18 cellular contexts compared by ENCODE assay signal in the genomic region with DNA sequence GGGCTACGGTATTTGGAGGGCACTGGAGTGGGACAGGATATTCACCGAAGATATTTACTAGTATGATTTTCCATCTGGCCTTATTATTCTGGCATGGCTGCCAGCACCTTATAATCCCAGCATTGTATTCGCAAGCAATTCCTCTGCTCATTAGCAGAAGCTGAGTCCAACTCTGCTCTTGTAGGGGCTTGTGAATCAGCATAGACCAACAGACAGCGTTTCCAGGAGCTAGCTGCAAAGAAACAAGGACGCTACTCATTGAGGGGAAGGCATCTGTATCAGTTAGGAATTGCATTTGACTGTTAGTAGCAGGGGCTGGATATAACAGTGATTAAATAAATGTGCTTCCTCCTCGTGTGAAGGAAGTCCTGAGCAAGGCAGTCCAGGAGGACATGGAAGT.
"Had no signal": no experiment of that assay in that cellular context is flagged by ENCODE, and none has a peak within 500 bp of the region (broad histone marks: within the 10 kb centered on the region; RNA-seq: fewer than 3 reads in every experiment).

No MANE protein-coding gene starts in this region.

- H3K9ac ChIP-seq: parathyroid adenoma had no signal

- H3K27ac Mint-ChIP-seq: memory B cell; natural killer cell treated with Interleukin-12 subunit alpha and Interleukin-12 subunit beta and Interleukin-15 and Interleukin-18, amount 100 ng/mL, for 72 hours; stimulated activated naive B cell treated with anti-CD40 and anti-IgM and Interleukin-4, amounts not matched to agents 10 μg/mL and 1 μg/mL and 100 μg/mL, for 72 hours had no signal

- H3K4me3 Mint-ChIP-seq: memory B cell; natural killer cell treated with Interleukin-12 subunit alpha and Interleukin-12 subunit beta and Interleukin-15 and Interleukin-18, amount 100 ng/mL, for 72 hours; stimulated activated naive B cell treated with anti-CD40 and anti-IgM and Interleukin-4, amounts not matched to agents 10 μg/mL and 1 μg/mL and 100 μg/mL, for 72 hours had no signal

- H3K9me3 Mint-ChIP-seq: memory B cell; natural killer cell treated with Interleukin-12 subunit alpha and Interleukin-12 subunit beta and Interleukin-15 and Interleukin-18, amount 100 ng/mL, for 72 hours; stimulated activated naive B cell treated with anti-CD40 and anti-IgM and Interleukin-4, amounts not matched to agents 10 μg/mL and 1 μg/mL and 100 μg/mL, for 72 hours had no signal

- H3K36me3 Mint-ChIP-seq: memory B cell; natural killer cell treated with Interleukin-12 subunit alpha and Interleukin-12 subunit beta and Interleukin-15 and Interleukin-18, amount 100 ng/mL, for 72 hours; stimulated activated naive B cell treated with anti-CD40 and anti-IgM and Interleukin-4, amounts not matched to agents 10 μg/mL and 1 μg/mL and 100 μg/mL, for 72 hours had no signal

- H3K4me1 ChIP-seq: colonic mucosa had no signal

- H3K79me2 ChIP-seq: parathyroid adenoma had no signal

- DNase-seq: colonic mucosa; erythroblast; heart right ventricle; kidney glomerular epithelial cell; midbrain; occipital lobe; right cardiac atrium; spleen; stimulated activated CD4-positive, alpha-beta T cell treated with anti-CD3 and anti-CD28 coated beads, Interleukin-15, amount 100 ng/mL, for 24 hours; stimulated activated CD4-positive, alpha-beta T cell treated with anti-CD3 and anti-CD28 coated beads, Interleukin-2, amount 100 ng/mL, for 24 hours; stimulated activated CD4-positive, alpha-beta T cell treated with anti-CD3 and anti-CD28 coated beads, Interleukin-4, amount 100 ng/mL, for 4 hours; stimulated activated naive B cell treated with anti-CD40 and anti-IgM and Interleukin-4, amounts not matched to agents 10 μg/mL and 1 μg/mL and 100 μg/mL, for 72 hours; stomach; transverse colon had no signal

- H3K27ac ChIP-seq: colonic mucosa, heart right ventricle, parathyroid adenoma, spleen, stomach, thoracic aorta, transverse colon had no signal

- H3K4me3 ChIP-seq: colonic mucosa, heart right ventricle, spleen, stomach, thoracic aorta, transverse colon had no signal

- H3K36me3 ChIP-seq: colonic mucosa, heart right ventricle, spleen, stomach, thoracic aorta, transverse colon had no signal

- H3K9me3 ChIP-seq: colonic mucosa, heart right ventricle, spleen, stomach, thoracic aorta, transverse colon had no signal

- H3K4me1 Mint-ChIP-seq: stimulated activated naive B cell treated with anti-CD40 and anti-IgM and Interleukin-4, amounts not matched to agents 10 μg/mL and 1 μg/mL and 100 μg/mL, for 72 hours had no signal

- ATAC-seq: natural killer cell treated with Interleukin-12 subunit alpha and Interleukin-12 subunit beta and Interleukin-15 and Interleukin-18, amount 100 ng/mL, for 72 hours; right cardiac atrium; stimulated activated naive B cell treated with anti-CD40 and anti-IgM and Interleukin-4, amounts not matched to agents 10 μg/mL and 1 μg/mL and 100 μg/mL, for 72 hours had no signal

- H2AFZ ChIP-seq: parathyroid adenoma had no signal

- H3K27me3 ChIP-seq: colonic mucosa, stomach had no signal
